Comparison of ENCODE assay signal across 9 cellular contexts in genomic region chr20:17806739-17807441, GRCh38.
DNase-seq lines count a peak whose midpoint lies in the region; ATAC-seq and TF ChIP-seq lines count a peak whose summit lies in the region.
"Had no signal": no experiment of that assay in that cellular context is flagged by ENCODE, and none has a peak within 500 bp of the region (broad histone marks: within the 10 kb centered on the region; RNA-seq: fewer than 3 reads in every experiment).

No MANE protein-coding gene starts in this region.

- H2BK120ac ChIP-seq in mesendoderm (ENCODE audit: low read depth, low read length), result no peak overlapping the region

- H3K18ac ChIP-seq in mesendoderm (ENCODE audit: low read length), result no peak overlapping the region

- TF ChIP-seq POLR2A in tibial nerve (IDR thresholded peaks at IDR 0.05), result no peak

- H3K79me2 ChIP-seq in OCI-LY3 (ENCODE audit: low read length) (no peaks in the 10 kb centered on the region), mesendoderm (ENCODE audit: control insufficient read depth, insufficient read depth, low read length) (no peaks in the 10 kb centered on the region)

- WGBS in esophagus, 2 donors, result 44 to 47% methylated on average over 23 to 26 of the region's 26 CpGs
- WGBS in mesendoderm (ENCODE audit: extremely low coverage, insufficient coverage, low lambda C conversion rate), result no CpG with 5 or more reads among the region's 26 CpGs
- 36 to 38% methylated on average over 26 of the region's 26 CpGs for WGBS in tibial nerve, 2 donors

- H4K5ac ChIP-seq in mesendoderm (ENCODE audit: low read length), result no peak overlapping the region

- H3K23ac ChIP-seq in mesendoderm (ENCODE audit: low read length), result no peak overlapping the region

- H3K9me3 ChIP-seq in OCI-LY3 (ENCODE audit: insufficient read depth, low read length), result no peaks in the 10 kb centered on the region
- H3K9me3 ChIP-seq in esophagus (ENCODE audit: control insufficient read depth in 2 of 2, insufficient read depth in 1 of 2, low read depth in 1 of 2, low read length in 1 of 2), result no peaks in the 10 kb centered on the region
- no peaks in the 10 kb centered on the region for H3K9me3 ChIP-seq in tibial nerve
- H3K9me3 ChIP-seq in WERI-Rb-1 (ENCODE audit: severe bottlenecking), result peaks cover 2% of the 10 kb centered on the region

- H3K36me3 ChIP-seq in OCI-LY3 (replicated peaks; ENCODE audit: low read depth, low read length), result no peaks in the 10 kb centered on the region
- no peaks in the 10 kb centered on the region for H3K36me3 ChIP-seq in esophagus (ENCODE audit: control insufficient read depth in 2 of 2, insufficient read depth in 2 of 2, low read length in 1 of 2)
- no peaks in the 10 kb centered on the region for H3K36me3 ChIP-seq in mesendoderm (ENCODE audit: control insufficient read depth, insufficient read depth, low read length)
- no peaks in the 10 kb centered on the region for H3K36me3 ChIP-seq in tibial nerve
- H3K36me3 ChIP-seq in WERI-Rb-1, result no peaks in the 10 kb centered on the region

- H4K8ac ChIP-seq in mesendoderm (ENCODE audit: low read depth, low read length), result no peak overlapping the region

- H2BK15ac ChIP-seq in mesendoderm (replicated peaks; ENCODE audit: low read depth), result no peak overlapping the region

- H2AK5ac ChIP-seq in mesendoderm (ENCODE audit: low read length), result no peak overlapping the region

- peak overlapping the region; percentile 44 for H3K4me3 ChIP-seq in OCI-LY3 (ENCODE audit: low read length)
- no peak overlapping the region for H3K4me3 ChIP-seq in esophagus (ENCODE audit: low read depth in 1 of 2, low read length in 2 of 2)
- no peak overlapping the region for H3K4me3 ChIP-seq in mesendoderm (ENCODE audit: low read length)
- H3K4me3 ChIP-seq in tibial nerve, result no peak overlapping the region
- no peak overlapping the region for H3K4me3 ChIP-seq in WERI-Rb-1 (ENCODE audit: low read depth, low read length)

- H3K27me3 ChIP-seq in OCI-LY3 (ENCODE audit: low read depth, low read length) (peaks cover 8% of the 10 kb centered on the region), esophagus (ENCODE audit: control insufficient read depth in 1 of 2, insufficient read depth in 2 of 2, low read length in 2 of 2) (no peaks in the 10 kb centered on the region), mesendoderm (ENCODE audit: insufficient read depth, low read length, poor library complexity) (no peaks in the 10 kb centered on the region), tibial nerve (no peaks in the 10 kb centered on the region), WERI-Rb-1 (ENCODE audit: insufficient read depth, low read depth, severe bottlenecking) (no peaks in the 10 kb centered on the region)

- H3K56ac ChIP-seq in mesendoderm (ENCODE audit: low read length), result no peak overlapping the region

- no peak for ATAC-seq in HG02970 (IDR thresholded peaks at IDR 0.05; ENCODE audit: low FRiP score, unreplicated experiment)

- no peak for TF ChIP-seq CTCF in OCI-LY3 (IDR thresholded peaks at IDR 0.05; ENCODE audit: low read depth, low read length)
- peak in 1 of 5 experiments; percentile 4 for TF ChIP-seq CTCF in tibial nerve (IDR thresholded peaks at IDR 0.05)
- TF ChIP-seq CTCF in WERI-Rb-1 (IDR thresholded peaks at IDR 0.05; ENCODE audit: low read depth, low read length), result no peak

- H3K27ac ChIP-seq in OCI-LY3 (ENCODE audit: low read length) (no peak overlapping the region), esophagus (ENCODE audit: low read depth in 2 of 2, low read length in 1 of 2) (peak overlapping the region; percentile 37 to 44), mesendoderm (ENCODE audit: low read depth, low read length) (no peak overlapping the region), tibial nerve (peak overlapping the region; percentile 53 to 90 (median 78)), WERI-Rb-1 (no peak overlapping the region)

- H3K4ac ChIP-seq in mesendoderm (ENCODE audit: low read depth, low read length), result no peak overlapping the region

- H3K9ac ChIP-seq in OCI-LY3 (ENCODE audit: low read length), result no peak overlapping the region
- no peak overlapping the region for H3K9ac ChIP-seq in mesendoderm (ENCODE audit: low read length)

- peak overlapping the region; percentile 55 for H2AFZ ChIP-seq in OCI-LY3 (ENCODE audit: low read depth, low read length)

- DNase-seq in mesendoderm, result peak; percentile 22
- peak; percentile 47 to 61 for DNase-seq in tibial nerve (ENCODE audit: low spot score in 2 of 2)
- no peak for DNase-seq in NCI-H187 treated with DMSO at 0.1 percent for 48 hours (lab: John Stamatoyannopoulos, UW)
- no peak for DNase-seq in NCI-H345 (lab: John Stamatoyannopoulos, UW)
- DNase-seq in WERI-Rb-1, result no peak
- DNase-seq: NCI-H510A treated with DMSO at 0.1 percent for 48 hours had no signal

- H2BK5ac ChIP-seq in mesendoderm (ENCODE audit: low read length), result no peak overlapping the region

- H3K4me1 ChIP-seq in OCI-LY3 (ENCODE audit: low read length), result no peaks in the 10 kb centered on the region; the same call in 1 of the 2 replicates
- H3K4me1 ChIP-seq in esophagus (ENCODE audit: control insufficient read depth in 2 of 2, insufficient read depth in 2 of 2, low read length in 1 of 2), result peaks cover 0 to 2% of the 10 kb centered on the region in 2 donors
- no peaks in the 10 kb centered on the region for H3K4me1 ChIP-seq in mesendoderm (ENCODE audit: control insufficient read depth, low read depth, low read length)
- peaks cover 0 to 49% (median 33%) of the 10 kb centered on the region in 4 donors for H3K4me1 ChIP-seq in tibial nerve

- TF ChIP-seq EP300 in tibial nerve (IDR thresholded peaks at IDR 0.05), result peak in 1 of 2 donors; percentile 62

- no peaks in the 10 kb centered on the region for H3K79me1 ChIP-seq in mesendoderm (ENCODE audit: low read length)

- H3K4me2 ChIP-seq in OCI-LY3 (ENCODE audit: low read length) (peak overlapping the region; percentile 18), mesendoderm (ENCODE audit: low read length) (no peak overlapping the region)

- no peaks in the 10 kb centered on the region for H4K20me1 ChIP-seq in OCI-LY3 (ENCODE audit: insufficient read depth, low read length)

Comparison
In these comparisons a context has a peak if more than half of its experiments do, and no peak if none do; other contexts are left out.
1. H3K27ac ChIP-seq: peak in esophagus (2 of 2) and tibial nerve (4 of 4); none in OCI-LY3 (single experiment), mesendoderm (single experiment) and WERI-Rb-1 (single experiment).
2. DNase-seq: peak in mesendoderm (single experiment) and tibial nerve (2 of 2); none in NCI-H187 treated with DMSO at 0.1 percent for 48 hours (single experiment), NCI-H345 (single experiment) and WERI-Rb-1 (single experiment).